ENCODE assay signal across 9 cellular contexts in the genomic region with DNA sequence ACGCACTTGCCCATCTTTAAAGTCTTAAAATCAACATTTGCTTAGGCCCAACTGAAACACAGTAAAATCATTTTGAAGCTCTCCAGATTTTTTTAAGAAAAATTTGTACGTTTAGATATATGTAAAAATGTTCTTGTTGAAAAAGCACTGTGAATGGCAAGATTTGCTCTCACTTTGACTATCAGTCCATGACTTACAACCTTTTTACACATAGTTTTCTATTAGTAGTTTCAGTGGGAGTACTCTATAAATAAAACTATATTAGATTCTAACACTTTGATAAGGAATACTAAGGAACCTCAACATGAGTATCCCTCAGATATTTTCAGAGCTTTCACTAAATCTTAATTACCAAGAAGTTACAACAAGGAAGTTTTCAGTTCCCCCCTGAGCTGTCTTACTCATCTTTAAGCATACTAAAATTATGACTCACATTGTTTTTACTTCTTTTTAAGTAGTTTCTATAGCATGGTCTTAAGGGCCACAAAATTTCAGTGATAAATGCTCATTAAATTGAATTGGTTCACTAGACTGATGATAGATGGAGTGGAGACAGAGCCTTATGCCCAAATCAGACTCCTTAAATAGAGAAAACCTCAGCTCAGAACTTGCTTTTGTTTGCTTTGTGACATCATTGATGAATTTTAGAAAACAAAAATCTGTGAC. TPM values are rescaled to one million over a fixed set of nuclear protein-coding genes. Genes with fewer than 3 reads are reported as not detected.
DNase-seq lines count a peak whose midpoint lies in the region; ATAC-seq, FAIRE-seq and TF ChIP-seq lines count a peak whose summit lies in the region.
"Had no signal": no experiment of that assay in that cellular context is flagged by ENCODE, and none has a peak within 500 bp of the region (broad histone marks: within the 10 kb centered on the region; RNA-seq: fewer than 3 reads in every experiment).

No MANE protein-coding gene starts in this region.

- H3K4me1 ChIP-seq in astrocyte (ENCODE audit: insufficient read depth, low read length) (no peaks in the 10 kb centered on the region), tibial nerve (no peaks in the 10 kb centered on the region)
- H3K4me1 ChIP-seq: pancreas had no signal

- H3K36me3 ChIP-seq in astrocyte (ENCODE audit: insufficient read depth, low read length) (no peaks in the 10 kb centered on the region), tibial nerve (no peaks in the 10 kb centered on the region)
- H3K36me3 ChIP-seq: pancreas had no signal

- no peaks in the 10 kb centered on the region for H3K79me2 ChIP-seq in astrocyte (ENCODE audit: insufficient read depth, low read length)

- H3K27me3 Mint-ChIP-seq in activated naive CD8-positive, alpha-beta T cell treated with anti-CD3 and anti-CD28 coated beads, Interleukin-2, amount 50 U/mL, for 24 hours: no peaks in the 10 kb centered on the region
- no peaks in the 10 kb centered on the region for H3K27me3 Mint-ChIP-seq in activated naive CD8-positive, alpha-beta T cell treated with anti-CD3 and anti-CD28 coated beads for 36 hours
- no peaks in the 10 kb centered on the region for H3K27me3 Mint-ChIP-seq in astrocyte (ENCODE audit: low read depth, unreplicated experiment)

- H3K9me3 ChIP-seq in astrocyte (ENCODE audit: insufficient read depth, low read depth, low read length): no peaks in the 10 kb centered on the region
- H3K9me3 ChIP-seq in tibial nerve: peaks cover 0 to 2% (median 0%) of the 10 kb centered on the region in 4 donors
- H3K9me3 ChIP-seq: pancreas had no signal

- TF ChIP-seq CTCF in astrocyte (IDR thresholded peaks at IDR 0.05; ENCODE audit: insufficient read depth, low read depth, low read length): no peak
- no peak for TF ChIP-seq CTCF in D721Med (IDR thresholded peaks at IDR 0.05; ENCODE audit: insufficient read depth, missing control alignments)
- no peak for TF ChIP-seq CTCF in tibial nerve (IDR thresholded peaks at IDR 0.05)

- no peaks in the 10 kb centered on the region for H4K20me1 ChIP-seq in astrocyte (ENCODE audit: insufficient read depth, low read length)

- peaks cover 5% of the 10 kb centered on the region for H3K4me1 Mint-ChIP-seq in activated naive CD8-positive, alpha-beta T cell treated with anti-CD3 and anti-CD28 coated beads, Interleukin-2, amount 50 U/mL, for 24 hours
- H3K4me1 Mint-ChIP-seq in activated naive CD8-positive, alpha-beta T cell treated with anti-CD3 and anti-CD28 coated beads for 36 hours: peaks cover 2% of the 10 kb centered on the region
- H3K4me1 Mint-ChIP-seq in astrocyte (ENCODE audit: low read depth, unreplicated experiment): peaks cover 9% of the 10 kb centered on the region

- FAIRE-seq in astrocyte (lab: Jason Lieb, UNC): peak; percentile 58
- no peak for FAIRE-seq in D721Med (lab: Jason Lieb, UNC)
- FAIRE-seq: pancreas had no signal

- H3K27ac Mint-ChIP-seq in activated naive CD8-positive, alpha-beta T cell treated with anti-CD3 and anti-CD28 coated beads, Interleukin-2, amount 50 U/mL, for 24 hours: no peak overlapping the region
- H3K27ac Mint-ChIP-seq in activated naive CD8-positive, alpha-beta T cell treated with anti-CD3 and anti-CD28 coated beads for 36 hours: no peak overlapping the region
- peak overlapping the region; percentile 67 for H3K27ac Mint-ChIP-seq in astrocyte (ENCODE audit: unreplicated experiment)

- H3K4me3 ChIP-seq in astrocyte (ENCODE audit: insufficient read depth, low read depth, low read length) (no peak overlapping the region), tibial nerve (no peak overlapping the region)
- H3K4me3 ChIP-seq: pancreas had no signal

- WGBS in tibial nerve, 2 donors: 63 to 65% methylated on average over 2 of the region's 2 CpGs

- peak; percentile 54 for ATAC-seq in activated naive CD8-positive, alpha-beta T cell treated with anti-CD3 and anti-CD28 coated beads, Interleukin-2, amount 50 U/mL, for 24 hours
- ATAC-seq in HG03175 (IDR thresholded peaks at IDR 0.05; ENCODE audit: unreplicated experiment): peak; percentile 88

- no peak for TF ChIP-seq EP300 in tibial nerve (IDR thresholded peaks at IDR 0.05)

- H3K36me3 Mint-ChIP-seq in activated naive CD8-positive, alpha-beta T cell treated with anti-CD3 and anti-CD28 coated beads, Interleukin-2, amount 50 U/mL, for 24 hours (ENCODE audit: low read depth): no peaks in the 10 kb centered on the region
- H3K36me3 Mint-ChIP-seq in activated naive CD8-positive, alpha-beta T cell treated with anti-CD3 and anti-CD28 coated beads for 36 hours: peaks cover 1% of the 10 kb centered on the region
- H3K36me3 Mint-ChIP-seq in astrocyte (ENCODE audit: low read depth, unreplicated experiment): no peaks in the 10 kb centered on the region

- DNase-seq in activated naive CD8-positive, alpha-beta T cell treated with anti-CD3 and anti-CD28 coated beads, Interleukin-2, amount 50 U/mL, for 24 hours: no peak
- DNase-seq in activated naive CD8-positive, alpha-beta T cell treated with anti-CD3 and anti-CD28 coated beads for 36 hours: no peak
- peak; percentile 81 for DNase-seq in astrocyte (ENCODE audit: low read depth)
- DNase-seq in DMS 273 treated with DMSO at 0.1 percent for 48 hours (lab: John Stamatoyannopoulos, UW): no peak
- DNase-seq in D721Med (ENCODE audit: insufficient read length, low spot score): no peak
- DNase-seq in tibial nerve (ENCODE audit: low spot score in 2 of 2): no peak
- DNase-seq in NCI-H345 treated with DMSO at 0.1 percent for 48 hours (lab: John Stamatoyannopoulos, UW; ENCODE audit: unreplicated experiment): no peak
- DNase-seq: pancreas had no signal

- H3K27ac ChIP-seq in astrocyte (ENCODE audit: low read depth, low read length) (peak overlapping the region; percentile 61), tibial nerve (no peak overlapping the region)
- H3K27ac ChIP-seq: pancreas had no signal

- peak overlapping the region; percentile 34 for H3K9ac ChIP-seq in astrocyte (ENCODE audit: low read length)

- H3K27me3 ChIP-seq in astrocyte (ENCODE audit: insufficient read depth, low read length): no peaks in the 10 kb centered on the region
- H3K27me3 ChIP-seq in tibial nerve: no peaks in the 10 kb centered on the region
- H3K27me3 ChIP-seq: pancreas had no signal

- H3K4me3 Mint-ChIP-seq in activated naive CD8-positive, alpha-beta T cell treated with anti-CD3 and anti-CD28 coated beads, Interleukin-2, amount 50 U/mL, for 24 hours: no peak overlapping the region
- H3K4me3 Mint-ChIP-seq in activated naive CD8-positive, alpha-beta T cell treated with anti-CD3 and anti-CD28 coated beads for 36 hours: no peak overlapping the region
- H3K4me3 Mint-ChIP-seq in astrocyte (ENCODE audit: unreplicated experiment): no peak overlapping the region

- no peak for TF ChIP-seq POLR2A in tibial nerve (IDR thresholded peaks at IDR 0.05)

- H2AFZ ChIP-seq in astrocyte (ENCODE audit: low read depth, low read length): no peak overlapping the region

- H3K9me3 Mint-ChIP-seq in activated naive CD8-positive, alpha-beta T cell treated with anti-CD3 and anti-CD28 coated beads, Interleukin-2, amount 50 U/mL, for 24 hours: peaks cover 7% of the 10 kb centered on the region
- H3K9me3 Mint-ChIP-seq in activated naive CD8-positive, alpha-beta T cell treated with anti-CD3 and anti-CD28 coated beads for 36 hours: peaks cover 1% of the 10 kb centered on the region
- no peaks in the 10 kb centered on the region for H3K9me3 Mint-ChIP-seq in astrocyte (ENCODE audit: unreplicated experiment)

- H3K4me2 ChIP-seq in astrocyte (ENCODE audit: low read length): peak overlapping the region; percentile 59

RNA-seq across cellular contexts. Expression of gene RAP2B, which starts 31.6 kb away (rescaled TPM):
- total RNA-seq in activated naive CD8-positive, alpha-beta T cell treated with anti-CD3 and anti-CD28 coated beads for 36 hours: 10 to 100 TPM; 12.4 to 12.7 TPM
- total RNA-seq in astrocyte: 42.2 and 45.4 TPM in 2 replicates
- total RNA-seq in tibial nerve: 10 to 100 TPM; 15.1 to 17.3 (median 15.8) TPM
